ENCODE assay signal across 23 cellular contexts in genomic region chr11:103842795-103843194, GRCh38.
DNase-seq lines count a peak whose midpoint lies in the region; ATAC-seq and TF ChIP-seq lines count a peak whose summit lies in the region.
"Had no signal": no experiment of that assay in that cellular context is flagged by ENCODE, and none has a peak within 500 bp of the region (broad histone marks: within the 10 kb centered on the region; RNA-seq: fewer than 3 reads in every experiment).

No MANE protein-coding gene starts in this region.

- DNase-seq in cardiac muscle cell (ENCODE audit: low read depth in 1 of 2, low spot score in 1 of 2) (peak in 1 of 2 donors; percentile 30), left cardiac atrium (no peak), NCI-H446 treated with DMSO at 0.1 percent for 48 hours (lab: John Stamatoyannopoulos, UW) (peak; percentile 24), fibroblast of lung (ENCODE audit: low read depth in 2 of 2) (peak; percentile 66 to 87), DMS153 (lab: John Stamatoyannopoulos, UW) (no peak), cerebellum (ENCODE audit: low spot score) (no peak)
- DNase-seq in activated effector memory CD4-positive, alpha-beta T cell treated with anti-CD3 and anti-CD28 coated beads, Interleukin-2, amount 50 U/mL, for 16 hours: no peak
- DNase-seq in effector memory CD4-positive, alpha-beta T cell: no peak
- DNase-seq: activated CD4-positive, alpha-beta T cell treated with anti-CD3 and anti-CD28 coated beads, Interleukin-2, amount 50 U/mL, for 1 hour; activated naive CD8-positive, alpha-beta T cell treated with anti-CD3 and anti-CD28 coated beads, Interleukin-2, amount 50 U/mL, for 24 hours; activated T-cell treated with anti-CD3 and anti-CD28 coated beads, Interleukin-2, amount 50 U/mL, for 4 hours; colonic mucosa; DND-41; mesendoderm; NCI-H2029; NCI-H774; small intestine; stimulated activated naive CD8-positive, alpha-beta T cell treated with anti-CD3 and anti-CD28 coated beads, Interleukin-15, amount 100 ng/mL, for 72 hours; T-helper 9 cell had no signal

- no peak overlapping the region for H3K4me2 ChIP-seq in fibroblast of lung (ENCODE audit: extremely low read depth, insufficient read depth, low read length)

- TF ChIP-seq CTCF in cardiac muscle cell (IDR thresholded peaks at IDR 0.05; ENCODE audit: low read depth, low read length) (no peak), fibroblast of lung (conservative IDR thresholded peaks at IDR 0.05 in 1 of 2, IDR thresholded peaks at IDR 0.05 in 1 of 2; ENCODE audit: low read depth in 1 of 2, low read length in 2 of 2) (no peak)

- H3K27ac ChIP-seq in cardiac muscle cell (peak overlapping the region; percentile 77), fibroblast of lung (ENCODE audit: insufficient read depth, low read length) (no peak overlapping the region)
- no peak overlapping the region for H3K27ac ChIP-seq in effector memory CD4-positive, alpha-beta T cell (ENCODE audit: insufficient read depth, low read length, poor library complexity, severe bottlenecking)
- H3K27ac ChIP-seq: BLaER1 treated with 17β-estradiol and CSF1 and Interleukin-3, amounts not matched to agents 10 nM and 100 nM; colonic mucosa; esophagus muscularis mucosa had no signal

- H3K9me3 ChIP-seq in cardiac muscle cell (ENCODE audit: low read depth) (no peaks in the 10 kb centered on the region), fibroblast of lung (ENCODE audit: control insufficient read depth, insufficient read depth, low read depth, low read length) (no peaks in the 10 kb centered on the region)
- H3K9me3 ChIP-seq in effector memory CD4-positive, alpha-beta T cell (ENCODE audit: control insufficient read depth, low read length): no peaks in the 10 kb centered on the region
- H3K9me3 ChIP-seq: BLaER1 treated with 17β-estradiol and CSF1 and Interleukin-3, amounts not matched to agents 10 nM and 100 nM; colonic mucosa; esophagus muscularis mucosa had no signal

- H4K20me1 ChIP-seq in fibroblast of lung (ENCODE audit: control insufficient read depth, extremely low read depth, insufficient read depth, low read length): no peaks in the 10 kb centered on the region
- H4K20me1 ChIP-seq: BLaER1 treated with 17β-estradiol and CSF1 and Interleukin-3, amounts not matched to agents 10 nM and 100 nM had no signal

- intact Hi-C loops in left cardiac atrium (cut with DNase I): no loop called here

- H3K79me2 ChIP-seq in fibroblast of lung (ENCODE audit: control insufficient read depth, insufficient read depth, low read length): no peaks in the 10 kb centered on the region

- H3K27me3 ChIP-seq in cardiac muscle cell (no peaks in the 10 kb centered on the region), fibroblast of lung (ENCODE audit: control insufficient read depth, insufficient read depth, low read length) (no peaks in the 10 kb centered on the region)
- no peaks in the 10 kb centered on the region for H3K27me3 ChIP-seq in effector memory CD4-positive, alpha-beta T cell (replicated peaks; ENCODE audit: control insufficient read depth, insufficient read depth, low read length, poor library complexity, severe bottlenecking)
- H3K27me3 ChIP-seq: BLaER1 treated with 17β-estradiol and CSF1 and Interleukin-3, amounts not matched to agents 10 nM and 100 nM; colonic mucosa; esophagus muscularis mucosa had no signal

- no peak overlapping the region for H2AFZ ChIP-seq in fibroblast of lung (ENCODE audit: low read length)

- H3K4me1 ChIP-seq in cardiac muscle cell (ENCODE audit: low read depth): peaks cover 41% of the 10 kb centered on the region
- no peaks in the 10 kb centered on the region for H3K4me1 ChIP-seq in fibroblast of lung (ENCODE audit: control insufficient read depth, extremely low read depth, insufficient read depth, low read length)
- H3K4me1 ChIP-seq in effector memory CD4-positive, alpha-beta T cell (ENCODE audit: control insufficient read depth, insufficient read depth, low read length, poor library complexity, severe bottlenecking): no peaks in the 10 kb centered on the region
- H3K4me1 ChIP-seq: colonic mucosa had no signal

- ATAC-seq in left cardiac atrium: no peak
- ATAC-seq: activated naive CD8-positive, alpha-beta T cell treated with anti-CD3 and anti-CD28 coated beads, Interleukin-2, amount 50 U/mL, for 24 hours; activated T-cell treated with anti-CD3 and anti-CD28 coated beads, Interleukin-2, amount 50 U/mL, for 4 hours; GM12878; Right ventricle myocardium inferior; stimulated activated naive CD8-positive, alpha-beta T cell treated with anti-CD3 and anti-CD28 coated beads, Interleukin-15, amount 100 ng/mL, for 72 hours had no signal

- no peak overlapping the region for H3K9ac ChIP-seq in fibroblast of lung (ENCODE audit: insufficient read depth, low read length)
- H3K9ac ChIP-seq: BLaER1 treated with 17β-estradiol and CSF1 and Interleukin-3, amounts not matched to agents 10 nM and 100 nM had no signal

- H3K36me3 ChIP-seq in cardiac muscle cell (no peaks in the 10 kb centered on the region), fibroblast of lung (ENCODE audit: control insufficient read depth, insufficient read depth, low read length) (no peaks in the 10 kb centered on the region)
- H3K36me3 ChIP-seq in effector memory CD4-positive, alpha-beta T cell (ENCODE audit: control insufficient read depth, insufficient read depth, low read length): no peaks in the 10 kb centered on the region
- H3K36me3 ChIP-seq: BLaER1 treated with 17β-estradiol and CSF1 and Interleukin-3, amounts not matched to agents 10 nM and 100 nM; colonic mucosa; esophagus muscularis mucosa had no signal

- H3K4me3 ChIP-seq in cardiac muscle cell (no peak overlapping the region), fibroblast of lung (replicated peaks in 1 of 4; ENCODE audit: control extremely low read depth in 1 of 4, insufficient read depth in 1 of 4, low read depth in 3 of 4, low read length in 4 of 4) (no peak overlapping the region)
- H3K4me3 ChIP-seq in effector memory CD4-positive, alpha-beta T cell (ENCODE audit: insufficient read depth, low read depth, low read length, poor library complexity, severe bottlenecking): no peak overlapping the region
- H3K4me3 ChIP-seq: BLaER1 treated with 17β-estradiol and CSF1 and Interleukin-3, amounts not matched to agents 10 nM and 100 nM; colonic mucosa; esophagus muscularis mucosa; GM12878 had no signal

Comparison
In these comparisons a context has a peak if more than half of its experiments do, and no peak if none do; other contexts are left out.
1. DNase-seq: peak in NCI-H446 treated with DMSO at 0.1 percent for 48 hours (single experiment) and fibroblast of lung (2 of 2); none in left cardiac atrium (single experiment), DMS153 (single experiment), activated effector memory CD4-positive, alpha-beta T cell treated with anti-CD3 and anti-CD28 coated beads, Interleukin-2, amount 50 U/mL, for 16 hours (single experiment), effector memory CD4-positive, alpha-beta T cell (0 of 3) and cerebellum (single experiment).